Comparison of ENCODE assay signal across 8 cellular contexts in the genomic region with DNA sequence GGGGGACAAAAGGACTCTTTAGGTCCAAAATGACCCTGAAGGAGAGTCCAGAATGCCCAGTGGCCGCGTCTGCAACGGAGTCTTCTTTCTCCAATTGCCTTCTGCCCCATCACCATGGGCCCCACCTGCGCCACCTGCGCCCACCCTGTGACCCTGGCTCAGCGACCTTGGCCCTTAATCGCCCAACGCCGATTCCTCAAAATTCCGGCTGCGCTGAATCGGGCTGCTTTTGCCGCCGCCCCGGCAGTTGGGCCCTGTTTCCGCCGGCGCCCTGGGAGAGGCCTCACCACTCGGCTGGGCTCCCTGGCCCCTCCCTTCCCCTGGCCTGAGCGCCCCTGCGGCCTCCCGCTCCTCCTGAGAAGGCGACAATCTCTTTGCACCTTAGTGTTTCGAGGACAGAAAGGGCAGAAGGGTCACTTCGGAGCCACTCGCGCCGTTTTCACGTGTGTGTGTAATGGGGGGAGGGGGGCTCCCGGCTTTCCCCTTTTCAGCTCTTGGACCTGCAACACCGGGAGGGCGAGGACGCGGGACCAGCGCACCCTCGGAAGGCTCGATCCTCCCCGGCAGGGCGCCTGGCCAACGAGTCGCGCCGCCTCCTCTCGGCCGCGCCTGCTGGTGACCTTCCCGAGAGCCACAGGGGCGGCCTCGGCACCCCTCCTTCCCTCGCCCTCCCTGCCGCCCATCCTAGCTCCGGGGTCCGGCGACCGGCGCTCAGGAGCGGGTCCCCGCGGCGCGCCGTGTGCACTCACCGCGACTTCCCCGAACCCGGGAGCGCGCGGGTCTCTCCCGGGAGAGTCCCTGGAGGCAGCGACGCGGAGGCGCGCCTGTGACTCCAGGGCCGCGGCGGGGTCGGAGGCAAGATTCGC. TPM values are rescaled to one million over a fixed set of nuclear protein-coding genes. Genes with fewer than 3 reads are reported as not detected.
A peak's percentile ranks its signal among the peaks of the same experiment; 100 is the strongest.
DNase-seq lines count a peak whose midpoint lies in the region; TF ChIP-seq lines count a peak whose summit lies in the region.

No MANE protein-coding gene starts in this region.

- H3K27ac ChIP-seq in BLaER1, result no peak overlapping the region
- no peak overlapping the region for H3K27ac ChIP-seq in ectodermal cell (ENCODE audit: insufficient read depth, low read depth, low read length, poor library complexity, severe bottlenecking)
- H3K27ac ChIP-seq in neural cell (ENCODE audit: low read length), result no peak overlapping the region

- H3F3A ChIP-seq in neural cell (ENCODE audit: insufficient read depth, low read length, poor library complexity, severe bottlenecking), result no peaks in the 10 kb centered on the region

- WGBS in ectodermal cell, 2 experiments, result 1% methylated on average over 79 to 80 of the region's 80 CpGs

- H3K9ac ChIP-seq in BLaER1 (no peak overlapping the region), neural cell (ENCODE audit: low read length) (no peak overlapping the region)

- TF ChIP-seq EP300 in Ishikawa (IDR thresholded peaks at IDR 0.05; ENCODE audit: borderline replicate concordance) (no peak), neural cell (conservative IDR thresholded peaks at IDR 0.05; ENCODE audit: poor library complexity, severe bottlenecking) (no peak)

- TF ChIP-seq RAD21 in Ishikawa (IDR thresholded peaks at IDR 0.05; ENCODE audit: low read depth), result no peak
- no peak for TF ChIP-seq RAD21 in neural cell (conservative IDR thresholded peaks at IDR 0.05)

- TF ChIP-seq CTCF in neural cell (IDR thresholded peaks at IDR 0.05; ENCODE audit: poor library complexity, severe bottlenecking), result no peak

- no peaks in the 10 kb centered on the region for H3K9me2 ChIP-seq in neural cell (ENCODE audit: insufficient read depth, low read length)

- no peaks in the 10 kb centered on the region for H3K79me2 ChIP-seq in neural cell (replicated peaks; ENCODE audit: insufficient read depth, low read length)

- H3K4me2 ChIP-seq in BLaER1, result peak overlapping the region; percentile 91
- H3K4me2 ChIP-seq in neural cell (ENCODE audit: low read length), result no peak overlapping the region

- no peaks in the 10 kb centered on the region for H3K36me3 ChIP-seq in BLaER1
- H3K36me3 ChIP-seq in ectodermal cell (ENCODE audit: control insufficient read depth, insufficient read depth, low read length), result no peaks in the 10 kb centered on the region
- H3K36me3 ChIP-seq in neural cell (ENCODE audit: insufficient read depth, low read length), result no peaks in the 10 kb centered on the region

- no peak for DNase-seq in EL
- no peak for DNase-seq in activated naive CD4-positive, alpha-beta T cell treated with anti-CD3 and anti-CD28 coated beads, Interleukin-2, amount 50 U/mL, for 16 hours
- DNase-seq in A172 (ENCODE audit: low spot score), result no peak
- no peak for DNase-seq in cerebellar nuclear complex (lab: John Stamatoyannopoulos, UW)

- peaks cover 100% of the 10 kb centered on the region for H3K27me3 ChIP-seq in BLaER1
- H3K27me3 ChIP-seq in ectodermal cell (ENCODE audit: control insufficient read depth, insufficient read depth, low read length, poor library complexity, severe bottlenecking), result peaks cover 100% of the 10 kb centered on the region
- H3K27me3 ChIP-seq in neural cell (ENCODE audit: insufficient read depth, low read depth, low read length), result peaks cover 99% of the 10 kb centered on the region

- peaks cover 33% of the 10 kb centered on the region for H3K4me1 ChIP-seq in BLaER1
- H3K4me1 ChIP-seq in ectodermal cell (ENCODE audit: control insufficient read depth, insufficient read depth, low read length), result peaks cover 32% of the 10 kb centered on the region

- peaks cover 42% of the 10 kb centered on the region for H3K9me3 ChIP-seq in BLaER1
- no peaks in the 10 kb centered on the region for H3K9me3 ChIP-seq in ectodermal cell (ENCODE audit: control insufficient read depth, low read length)
- H3K9me3 ChIP-seq in neural cell (ENCODE audit: low read length), result no peaks in the 10 kb centered on the region

- H3K4me3 ChIP-seq in BLaER1 (peak overlapping the region; percentile 65), ectodermal cell (ENCODE audit: insufficient read depth, low read depth, low read length) (peak overlapping the region; percentile 8), neural cell (ENCODE audit: low read length) (peak overlapping the region; percentile 63)

- H4K20me1 ChIP-seq in BLaER1 (peaks cover 93% of the 10 kb centered on the region), neural cell (ENCODE audit: insufficient read depth) (no peaks in the 10 kb centered on the region)

- no peak overlapping the region for H2AFZ ChIP-seq in neural cell (ENCODE audit: low read depth, low read length)

TF ChIP-seq in Ishikawa, 13 proteins besides CTCF, POLR2A, EP300 and RAD21:
- peak; percentile 56 for TF ChIP-seq NFIC (IDR thresholded peaks at IDR 0.05)
- TF ChIP-seq, protein P1, sequence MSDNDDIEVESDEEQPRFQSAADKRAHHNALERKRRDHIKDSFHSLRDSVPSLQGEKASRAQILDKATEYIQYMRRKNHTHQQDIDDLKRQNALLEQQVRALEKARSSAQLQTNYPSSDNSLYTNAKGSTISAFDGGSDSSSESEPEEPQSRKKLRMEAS (IDR thresholded peaks at IDR 0.05), result peak; percentile 57; the same call in 1 of the 2 replicates
- TF ChIP-seq CEBPB (IDR thresholded peaks at IDR 0.05), result no peak
TF ChIP-seq in Ishikawa: peak in this region for 2.

TF ChIP-seq in neural cell, 6 proteins besides CTCF, POLR2A, EP300 and RAD21:
- TF ChIP-seq EZH2 (IDR thresholded peaks at IDR 0.05; ENCODE audit: borderline replicate concordance, insufficient read depth, low read length, poor library complexity, severe bottlenecking), result peak; percentile 82
- TF ChIP-seq SMC3 (conservative IDR thresholded peaks at IDR 0.05; ENCODE audit: poor library complexity), result no peak

RNA-seq across cellular contexts. Expression of a gene that starts 0.5 kb away (rescaled TPM):
- 0.87 TPM for polyA plus RNA-seq in ectodermal cell (2013, experiment 1 of 4)
- polyA plus RNA-seq in ectodermal cell (2013, experiment 2 of 4), result 0.78 TPM
- polyA plus RNA-seq in ectodermal cell (2013, experiment 3 of 4), result 0.32 TPM
- 0.36 TPM for polyA plus RNA-seq in ectodermal cell (2013, experiment 4 of 4)
- polyA plus RNA-seq in neural cell, result 0.08 TPM in 1 of 2 replicates, not detected in the other
- polyA minus RNA-seq in neural cell, result not detected in 2 replicates
- 0.86 and 5.1 TPM in 2 replicates for total RNA-seq in A172 (2014; rRNA removed; shearing (Covaris generic))

Comparison
In these comparisons a context has a peak if more than half of its experiments do, and no peak if none do; other contexts are left out.
1. H3K4me3 ChIP-seq: peak in every context shown above with its lines; median percentile 65 in BLaER1; 63 in neural cell; 8 in ectodermal cell.